In the genomic region with DNA sequence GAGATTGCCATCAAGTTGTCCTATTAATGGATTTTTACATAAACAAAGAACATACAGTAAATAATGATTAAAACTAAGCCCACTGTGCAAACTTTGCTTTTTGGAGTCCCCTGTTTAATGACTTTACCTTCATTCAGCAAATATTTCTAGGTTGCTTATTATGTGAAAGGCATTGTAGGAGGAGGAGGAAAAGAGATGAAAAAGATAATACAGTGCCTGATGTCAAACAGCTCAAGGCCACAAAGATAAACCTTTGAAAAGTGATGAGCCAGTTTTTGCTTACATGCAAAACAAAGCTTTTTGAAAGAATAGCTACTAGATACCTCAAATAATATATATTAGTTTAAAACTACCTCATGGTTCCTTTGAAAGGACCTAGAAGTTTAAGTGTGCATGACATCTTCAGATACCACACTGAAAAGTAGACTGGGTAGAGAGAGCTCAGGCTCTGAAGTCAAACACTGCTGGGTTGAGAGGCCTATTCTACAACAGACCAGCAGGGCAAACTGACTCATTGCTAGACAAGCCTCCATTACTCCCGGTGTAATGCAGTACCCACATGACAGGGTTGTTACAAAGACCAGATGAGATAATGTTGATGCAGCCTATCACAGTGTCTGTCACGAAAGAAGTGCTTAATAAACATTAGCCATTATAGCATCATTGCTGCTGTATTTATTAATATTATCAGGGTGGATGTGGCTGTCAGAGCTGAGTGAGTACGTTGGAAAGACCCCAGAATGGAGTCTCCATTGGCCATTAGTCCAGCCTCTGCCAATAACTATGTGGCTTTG, we compare ENCODE assay signal across 7 cellular contexts. TPM values are rescaled to one million over a fixed set of nuclear protein-coding genes. Genes with fewer than 3 reads are reported as not detected.
DNase-seq lines count a peak whose midpoint lies in the region; ATAC-seq and TF ChIP-seq lines count a peak whose summit lies in the region.

No MANE protein-coding gene starts in this region.

- H3K4me3 ChIP-seq in GM12864 (ENCODE audit: low read depth, low read length): no peak overlapping the region

- DNase-seq in GM12864 (ENCODE audit: low read depth) (no peak), memory B cell (ENCODE audit: low spot score in 2 of 2) (no peak), NCI-H2196 (lab: John Stamatoyannopoulos, UW; ENCODE audit: unreplicated experiment) (no peak), middle frontal gyrus (ENCODE audit: extremely low spot score, low spot score) (no peak)

- no peaks in the 10 kb centered on the region for H3K9me3 Mint-ChIP-seq in activated T-helper 17 cell treated with anti-CD3 and anti-CD28 coated beads, Interleukin-2, amount 50 U/mL, for 72 hours
- no peaks in the 10 kb centered on the region for H3K9me3 Mint-ChIP-seq in memory B cell

- TF ChIP-seq CTCF in GM12864 (IDR thresholded peaks at IDR 0.05; ENCODE audit: low read depth, low read length, missing control alignments): peak; percentile 63

- H3K4me1 Mint-ChIP-seq in activated T-helper 17 cell treated with anti-CD3 and anti-CD28 coated beads, Interleukin-2, amount 50 U/mL, for 72 hours: peaks cover 5% of the 10 kb centered on the region
- peaks cover 7% of the 10 kb centered on the region for H3K4me1 Mint-ChIP-seq in memory B cell

- ATAC-seq in GM21367 (IDR thresholded peaks at IDR 0.05; ENCODE audit: unreplicated experiment) (peak; percentile 99), HG03520 (IDR thresholded peaks at IDR 0.05; ENCODE audit: unreplicated experiment) (peak; percentile 99), memory B cell (ENCODE audit: low read depth) (peak; percentile 79)
- ATAC-seq in activated T-helper 17 cell treated with anti-CD3 and anti-CD28 coated beads, Interleukin-2, amount 50 U/mL, for 72 hours (replicated peaks): peak; percentile 72

- H3K27me3 Mint-ChIP-seq in activated T-helper 17 cell treated with anti-CD3 and anti-CD28 coated beads, Interleukin-2, amount 50 U/mL, for 72 hours: no peaks in the 10 kb centered on the region
- no peaks in the 10 kb centered on the region for H3K27me3 Mint-ChIP-seq in memory B cell

- H3K4me3 Mint-ChIP-seq in activated T-helper 17 cell treated with anti-CD3 and anti-CD28 coated beads, Interleukin-2, amount 50 U/mL, for 72 hours: no peak overlapping the region
- no peak overlapping the region for H3K4me3 Mint-ChIP-seq in memory B cell

- H3K36me3 Mint-ChIP-seq in activated T-helper 17 cell treated with anti-CD3 and anti-CD28 coated beads, Interleukin-2, amount 50 U/mL, for 72 hours (ENCODE audit: low read depth): no peaks in the 10 kb centered on the region
- H3K36me3 Mint-ChIP-seq in memory B cell: no peaks in the 10 kb centered on the region

- no peak overlapping the region for H3K27ac Mint-ChIP-seq in activated T-helper 17 cell treated with anti-CD3 and anti-CD28 coated beads, Interleukin-2, amount 50 U/mL, for 72 hours
- H3K27ac Mint-ChIP-seq in memory B cell: no peak overlapping the region

RNA-seq across cellular contexts. Expression of gene DEPDC1B, which starts 11.8 kb away (rescaled TPM):
- 10 to 100 TPM; 29.5 to 37.9 TPM for total RNA-seq in activated T-helper 17 cell treated with anti-CD3 and anti-CD28 coated beads, Interleukin-2, amount 50 U/mL, for 72 hours
